ENCODE assay signal across 8 cellular contexts in genomic region chr20:53595018-53595378, GRCh38. TPM values are rescaled to one million over a fixed set of nuclear protein-coding genes. Genes with fewer than 3 reads are reported as not detected.
A peak's percentile ranks its signal among the peaks of the same experiment; 100 is the strongest.
DNase-seq lines count a peak whose midpoint lies in the region; ATAC-seq and TF ChIP-seq lines count a peak whose summit lies in the region.

No MANE protein-coding gene starts in this region.

- peaks cover 34% of the 10 kb centered on the region for H3K36me3 Mint-ChIP-seq in dendritic cell treated with granulocyte-macrophage colony-stimulating factor and Interleukin-4, amounts not matched to agents 40 ng/mL and 50 ng/mL, for 4 days (ENCODE audit: low read depth)
- no peaks in the 10 kb centered on the region for H3K36me3 Mint-ChIP-seq in nephron (ENCODE audit: low read depth)

- peak overlapping the region; percentile 61 for H3K4me3 ChIP-seq in BJ (ENCODE audit: low read depth, low read length)
- H3K4me3 ChIP-seq in LNCaP clone FGC (ENCODE audit: low read depth, low read length): peak overlapping the region; percentile 55

- no peaks in the 10 kb centered on the region for H3K9me3 Mint-ChIP-seq in dendritic cell treated with granulocyte-macrophage colony-stimulating factor and Interleukin-4, amounts not matched to agents 40 ng/mL and 50 ng/mL, for 4 days
- H3K9me3 Mint-ChIP-seq in nephron: no peaks in the 10 kb centered on the region

- peaks cover 40% of the 10 kb centered on the region for H3K4me1 Mint-ChIP-seq in dendritic cell treated with granulocyte-macrophage colony-stimulating factor and Interleukin-4, amounts not matched to agents 40 ng/mL and 50 ng/mL, for 4 days (ENCODE audit: low read depth)
- peaks cover 60% of the 10 kb centered on the region for H3K4me1 Mint-ChIP-seq in nephron

- POLR2A ChIA-PET in BJ (lab: Charles Lee): interaction anchor here (0.7 kb wide), 1 partner anchor 454 kb away, joined by 8 read pairs; no protein-coding TSS in a partner anchor

- H3K27me3 ChIP-seq in BJ (ENCODE audit: control insufficient read depth, insufficient read depth, low read length): no peaks in the 10 kb centered on the region

- H3K4me3 Mint-ChIP-seq in dendritic cell treated with granulocyte-macrophage colony-stimulating factor and Interleukin-4, amounts not matched to agents 40 ng/mL and 50 ng/mL, for 4 days: peak overlapping the region; percentile 73
- peak overlapping the region; percentile 85 to 97 (median 94) for H3K4me3 Mint-ChIP-seq in nephron

- intact Hi-C loops in dendritic cell treated with granulocyte-macrophage colony-stimulating factor and Interleukin-4, amounts not matched to agents 40 ng/mL and 50 ng/mL, for 4 days (cut with micrococcal nuclease): no loop called here

- no peak for ATAC-seq in GM19397 (IDR thresholded peaks at IDR 0.05; ENCODE audit: unreplicated experiment)

- CTCF ChIA-PET in BJ (lab: Yijun Ruan, JAX): interaction anchor here (1.1 to 1.4 kb wide), 2 partner anchors 64 to 144 kb away, joined by 3 to 4 read pairs; no protein-coding TSS in a partner anchor

- H3K27me3 Mint-ChIP-seq in dendritic cell treated with granulocyte-macrophage colony-stimulating factor and Interleukin-4, amounts not matched to agents 40 ng/mL and 50 ng/mL, for 4 days: no peaks in the 10 kb centered on the region
- H3K27me3 Mint-ChIP-seq in nephron (ENCODE audit: low read depth): no peaks in the 10 kb centered on the region

- H3K36me3 ChIP-seq in BJ (ENCODE audit: control insufficient read depth, insufficient read depth, low read length): no peaks in the 10 kb centered on the region

- H3K27ac Mint-ChIP-seq in dendritic cell treated with granulocyte-macrophage colony-stimulating factor and Interleukin-4, amounts not matched to agents 40 ng/mL and 50 ng/mL, for 4 days: peak overlapping the region; percentile 95
- H3K27ac Mint-ChIP-seq in nephron: peak overlapping the region; percentile 93 to 98 (median 98)

- TF ChIP-seq CTCF in BJ (IDR thresholded peaks at IDR 0.05; ENCODE audit: insufficient read depth, low read depth, low read length) (no peak), LNCaP clone FGC (IDR thresholded peaks at IDR 0.05; ENCODE audit: control insufficient read depth, extremely low read depth, insufficient read depth) (no peak), nephron (IDR thresholded peaks at IDR 0.05; ENCODE audit: unreplicated experiment in 3 of 3) (no peak)

- DNase-seq in BJ (ENCODE audit: low read depth) (no peak), LNCaP clone FGC (ENCODE audit: low read depth) (no peak), pons (ENCODE audit: low spot score) (no peak), GF-D8 (lab: John Stamatoyannopoulos, UW) (no peak), T1000 (lab: John Stamatoyannopoulos, UW) (no peak)

RNA-seq across cellular contexts. Expression of gene ZNF217, which starts 1.4 kb away (rescaled TPM):
- 9.4 and 13.6 TPM in 2 replicates for polyA plus RNA-seq in BJ (2011; rRNA removed)
- polyA minus RNA-seq in BJ (2011; rRNA and poly(A)+ RNA removed): 24.9 and 34.5 TPM in 2 replicates
